ENCODE assay signal across 7 cellular contexts in the genomic region with DNA sequence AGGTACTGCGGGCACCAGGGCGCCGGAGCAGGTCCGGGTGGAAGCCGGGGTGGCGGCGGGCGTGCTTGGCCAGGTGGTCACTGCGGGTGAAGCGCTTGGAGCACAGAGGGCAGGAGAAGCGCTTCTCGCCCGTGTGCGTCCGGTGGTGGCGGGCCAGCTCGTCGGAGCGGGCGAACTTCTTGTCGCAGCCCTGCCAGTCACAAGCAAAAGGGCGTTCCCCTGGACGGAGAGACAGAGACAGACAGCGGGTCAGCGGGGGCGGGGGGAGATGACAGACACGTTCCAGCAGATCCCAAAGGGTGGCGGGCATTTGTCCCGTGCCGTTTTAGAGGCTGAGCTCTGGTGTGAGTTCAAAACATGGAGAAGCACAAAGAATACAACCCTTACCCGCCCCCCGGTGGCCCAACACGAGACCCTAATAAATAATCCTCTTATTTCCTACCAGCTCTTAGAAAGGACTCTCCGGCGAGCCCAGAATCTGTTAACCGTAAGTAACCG. TPM values are rescaled to one million over a fixed set of nuclear protein-coding genes. Genes with fewer than 3 reads are reported as not detected.
A peak's percentile ranks its signal among the peaks of the same experiment; 100 is the strongest.
DNase-seq lines count a peak whose midpoint lies in the region; ATAC-seq and TF ChIP-seq lines count a peak whose summit lies in the region.

No MANE protein-coding gene starts in this region.

- no peaks in the 10 kb centered on the region for H4K20me1 ChIP-seq in KMS-11 (ENCODE audit: insufficient read depth)

- TF ChIP-seq EP300 in stomach (IDR thresholded peaks at IDR 0.05) = no peak

- H3K36me3 ChIP-seq in KMS-11 (ENCODE audit: insufficient read depth) = no peaks in the 10 kb centered on the region
- H3K36me3 ChIP-seq in stomach = peaks cover 0 to 8% (median 2%) of the 10 kb centered on the region in 4 donors

- TF ChIP-seq CTCF in KMS-11 (conservative IDR thresholded peaks at IDR 0.05; ENCODE audit: low read depth, low read length) = no peak
- no peak for TF ChIP-seq CTCF in stomach (IDR thresholded peaks at IDR 0.05)

- H2AFZ ChIP-seq in KMS-11 (ENCODE audit: low read depth) = no peak overlapping the region

- H3K4me1 ChIP-seq in KMS-11 (ENCODE audit: low read depth, poor library complexity, severe bottlenecking) (peaks cover 38% of the 10 kb centered on the region), right cardiac atrium (ENCODE audit: control insufficient read depth, insufficient read depth, low read length) (no peaks in the 10 kb centered on the region), stomach (peaks cover 75 to 86% (median 81%) of the 10 kb centered on the region in 4 donors)

- ATAC-seq in right cardiac atrium = no peak
- ATAC-seq in GM19395 (IDR thresholded peaks at IDR 0.05; ENCODE audit: unreplicated experiment) = no peak
- no peak for ATAC-seq in HG03135 (IDR thresholded peaks at IDR 0.05; ENCODE audit: unreplicated experiment)

- H3K27ac Mint-ChIP-seq in activated T-helper 1 cell treated with anti-CD3 and anti-CD28 coated beads, Interleukin-12 subunit alpha, Interleukin-12 subunit beta, Interleukin-2, Interleukin-4 antibody, amounts not matched to agents 30 ng/mL and 10 ng/mL and 1 ng/mL, durations not matched to agents 14 hours and 24 hours and 36 hours = no peak overlapping the region

- 68% methylated on average over 37 of the region's 37 CpGs for WGBS in right cardiac atrium
- 79 to 89% (median 81%) methylated on average over 30 to 37 of the region's 37 CpGs for WGBS in stomach, 5 donors

- H3K27me3 ChIP-seq in KMS-11 (ENCODE audit: insufficient read depth, low read depth) = no peaks in the 10 kb centered on the region
- no peaks in the 10 kb centered on the region for H3K27me3 ChIP-seq in right cardiac atrium (ENCODE audit: control insufficient read depth, insufficient read depth)
- peaks cover 0 to 11% (median 0%) of the 10 kb centered on the region in 3 donors for H3K27me3 ChIP-seq in stomach

- peaks cover 32% of the 10 kb centered on the region for H3K4me1 Mint-ChIP-seq in activated T-helper 1 cell treated with anti-CD3 and anti-CD28 coated beads, Interleukin-12 subunit alpha, Interleukin-12 subunit beta, Interleukin-2, Interleukin-4 antibody, amounts not matched to agents 30 ng/mL and 10 ng/mL and 1 ng/mL, durations not matched to agents 14 hours and 24 hours and 36 hours (ENCODE audit: low read depth)

- TF ChIP-seq POLR2A in stomach (IDR thresholded peaks at IDR 0.05) = no peak

- H3K9me3 Mint-ChIP-seq in activated T-helper 1 cell treated with anti-CD3 and anti-CD28 coated beads, Interleukin-12 subunit alpha, Interleukin-12 subunit beta, Interleukin-2, Interleukin-4 antibody, amounts not matched to agents 30 ng/mL and 10 ng/mL and 1 ng/mL, durations not matched to agents 14 hours and 24 hours and 36 hours = no peaks in the 10 kb centered on the region

- H3K27ac ChIP-seq in KMS-11 = no peak overlapping the region; the same call in 1 of the 2 replicates
- H3K27ac ChIP-seq in right cardiac atrium (ENCODE audit: low read length) = peak overlapping the region; percentile 74
- peak overlapping the region; percentile 74 to 94 (median 88) for H3K27ac ChIP-seq in stomach

- DNase-seq in activated T-helper 1 cell treated with anti-CD3 and anti-CD28 coated beads, Interleukin-12 subunit alpha, Interleukin-12 subunit beta, Interleukin-2, Interleukin-4 antibody, amounts not matched to agents 30 ng/mL and 10 ng/mL and 1 ng/mL, durations not matched to agents 14 hours and 24 hours and 36 hours (ENCODE audit: low spot score) = no peak
- DNase-seq in right cardiac atrium = peak; percentile 56 to 84 (median 83)
- no peak for DNase-seq in stomach
- DNase-seq in NCI-H446 (lab: John Stamatoyannopoulos, UW) = no peak

- H3K9ac ChIP-seq in KMS-11 = no peak overlapping the region

- peaks cover 35% of the 10 kb centered on the region for H3K79me2 ChIP-seq in KMS-11 (ENCODE audit: insufficient read depth, low read depth)

- no peaks in the 10 kb centered on the region for H3K27me3 Mint-ChIP-seq in activated T-helper 1 cell treated with anti-CD3 and anti-CD28 coated beads, Interleukin-12 subunit alpha, Interleukin-12 subunit beta, Interleukin-2, Interleukin-4 antibody, amounts not matched to agents 30 ng/mL and 10 ng/mL and 1 ng/mL, durations not matched to agents 14 hours and 24 hours and 36 hours (ENCODE audit: insufficient read depth)

- H3K36me3 Mint-ChIP-seq in activated T-helper 1 cell treated with anti-CD3 and anti-CD28 coated beads, Interleukin-12 subunit alpha, Interleukin-12 subunit beta, Interleukin-2, Interleukin-4 antibody, amounts not matched to agents 30 ng/mL and 10 ng/mL and 1 ng/mL, durations not matched to agents 14 hours and 24 hours and 36 hours (ENCODE audit: low read depth) = peaks cover 7% of the 10 kb centered on the region

- H3K4me3 Mint-ChIP-seq in activated T-helper 1 cell treated with anti-CD3 and anti-CD28 coated beads, Interleukin-12 subunit alpha, Interleukin-12 subunit beta, Interleukin-2, Interleukin-4 antibody, amounts not matched to agents 30 ng/mL and 10 ng/mL and 1 ng/mL, durations not matched to agents 14 hours and 24 hours and 36 hours = peak overlapping the region; percentile 73

- intact Hi-C loops in activated T-helper 1 cell treated with anti-CD3 and anti-CD28 coated beads, Interleukin-12 subunit alpha, Interleukin-12 subunit beta, Interleukin-2, Interleukin-4 antibody, amounts not matched to agents 30 ng/mL and 10 ng/mL and 1 ng/mL, durations not matched to agents 14 hours and 24 hours and 36 hours (cut with micrococcal nuclease) = loop anchor here (1.0 kb wide), 2 partner anchors 9 to 42 kb away; a partner anchor contains a TSS
- intact Hi-C loops in right cardiac atrium (cut with DNase I) (no loop called here), stomach (cut with DNase I; ENCODE audit: low total_unique reads) (no loop called here)

- H3K9me3 ChIP-seq in right cardiac atrium (ENCODE audit: control insufficient read depth, low read length) (no peaks in the 10 kb centered on the region), stomach (no peaks in the 10 kb centered on the region)

- H3K4me3 ChIP-seq in KMS-11 (IDR thresholded peaks at IDR 0.05; ENCODE audit: insufficient read depth, low read depth, low read length) (no peak overlapping the region), right cardiac atrium (ENCODE audit: low read length) (no peak overlapping the region), stomach (peak overlapping the region in 2 of 4 donors; percentile 51 to 55)

- H3K4me2 ChIP-seq in KMS-11 = peak overlapping the region; percentile 77

RNA-seq across cellular contexts. Expression of a gene that starts 6.3 kb away (rescaled TPM):
- 64.5 and 70.5 TPM in 2 replicates for total RNA-seq in activated T-helper 1 cell treated with anti-CD3 and anti-CD28 coated beads, Interleukin-12 subunit alpha, Interleukin-12 subunit beta, Interleukin-2, Interleukin-4 antibody, amounts not matched to agents 30 ng/mL and 10 ng/mL and 1 ng/mL, durations not matched to agents 14 hours and 24 hours and 36 hours
- total RNA-seq in right cardiac atrium = 10 to 100 TPM; 12.8 to 22.1 (median 17.4) TPM
- 15.3 TPM for polyA plus RNA-seq in right cardiac atrium
- total RNA-seq in stomach = 100 to 1,000 TPM in 1 of 5 donors, 10 to 100 TPM in 4; 10.1 to 164 (median 25.7) TPM
- 10 to 100 TPM; 10.1 to 15.5 (median 15.2) TPM for polyA plus RNA-seq in stomach

RNA-seq across cellular contexts. Expression of a gene that starts 8.8 kb away (rescaled TPM):
- 34.5 and 39.1 TPM in 2 replicates for total RNA-seq in activated T-helper 1 cell treated with anti-CD3 and anti-CD28 coated beads, Interleukin-12 subunit alpha, Interleukin-12 subunit beta, Interleukin-2, Interleukin-4 antibody, amounts not matched to agents 30 ng/mL and 10 ng/mL and 1 ng/mL, durations not matched to agents 14 hours and 24 hours and 36 hours
- total RNA-seq in right cardiac atrium (10 to 100 TPM in 1 of 4 donors, 1 to 10 TPM in 3; 6.4 to 11.1 (median 7.3) TPM), stomach (10 to 100 TPM in 2 of 5 donors, 1 to 10 TPM in 2, not detected in 1; 3.5 to 31.9 (median 15.8) TPM)
- polyA plus RNA-seq in right cardiac atrium (4.5 TPM), stomach (1 to 10 TPM; 5.0 to 7.6 (median 6.6) TPM)

RNA-seq across cellular contexts. Expression of a gene that starts 30.7 kb away (rescaled TPM):
- total RNA-seq in activated T-helper 1 cell treated with anti-CD3 and anti-CD28 coated beads, Interleukin-12 subunit alpha, Interleukin-12 subunit beta, Interleukin-2, Interleukin-4 antibody, amounts not matched to agents 30 ng/mL and 10 ng/mL and 1 ng/mL, durations not matched to agents 14 hours and 24 hours and 36 hours = 115 TPM in 2 replicates
- total RNA-seq in right cardiac atrium = 10 to 100 TPM; 64.4 to 71.3 (median 68.3) TPM
- polyA plus RNA-seq in right cardiac atrium = 96.0 TPM
- total RNA-seq in stomach = 100 to 1,000 TPM in 1 of 5 donors, 10 to 100 TPM in 4; 25.7 to 177 (median 33.0) TPM
- 10 to 100 TPM; 73.0 to 76.3 (median 75.5) TPM for polyA plus RNA-seq in stomach

RNA-seq across cellular contexts. Expression of a gene that starts 42.5 kb away (rescaled TPM):
- 4.1 and 5.0 TPM in 2 replicates for total RNA-seq in activated T-helper 1 cell treated with anti-CD3 and anti-CD28 coated beads, Interleukin-12 subunit alpha, Interleukin-12 subunit beta, Interleukin-2, Interleukin-4 antibody, amounts not matched to agents 30 ng/mL and 10 ng/mL and 1 ng/mL, durations not matched to agents 14 hours and 24 hours and 36 hours
- 1 to 10 TPM in 3 of 4 donors, under 1 TPM in 1; 0.53 to 1.9 (median 1.5) TPM for total RNA-seq in right cardiac atrium
- polyA plus RNA-seq in right cardiac atrium = 0.97 TPM
- total RNA-seq in stomach = 1 to 10 TPM in 1 of 5 donors, not detected in 4; 1.3 TPM
- polyA plus RNA-seq in stomach = 1 to 10 TPM in 1 of 3 donors, under 1 TPM in 2; 0.15 to 1.4 (median 0.31) TPM

RNA-seq across cellular contexts. Expression of a gene that starts 50.6 kb away (rescaled TPM):
- 8.4 and 9.6 TPM in 2 replicates for total RNA-seq in activated T-helper 1 cell treated with anti-CD3 and anti-CD28 coated beads, Interleukin-12 subunit alpha, Interleukin-12 subunit beta, Interleukin-2, Interleukin-4 antibody, amounts not matched to agents 30 ng/mL and 10 ng/mL and 1 ng/mL, durations not matched to agents 14 hours and 24 hours and 36 hours
- 1 to 10 TPM; 1.2 to 2.7 (median 2.0) TPM for total RNA-seq in right cardiac atrium
- polyA plus RNA-seq in right cardiac atrium = 1.8 TPM
- total RNA-seq in stomach = 10 to 100 TPM in 3 of 5 donors, 1 to 10 TPM in 2; 4.2 to 75.9 (median 18.3) TPM
- polyA plus RNA-seq in stomach = 1 to 10 TPM; 5.5 to 6.7 (median 6.0) TPM

Comparison
In these comparisons a context has a peak if more than half of its experiments do, and no peak if none do; other contexts are left out.
1. DNase-seq: peak in right cardiac atrium (3 of 3); none in activated T-helper 1 cell treated with anti-CD3 and anti-CD28 coated beads, Interleukin-12 subunit alpha, Interleukin-12 subunit beta, Interleukin-2, Interleukin-4 antibody, amounts not matched to agents 30 ng/mL and 10 ng/mL and 1 ng/mL, durations not matched to agents 14 hours and 24 hours and 36 hours (single experiment), stomach (single experiment) and NCI-H446 (0 of 2).